Comparison of ENCODE assay signal across 1 cellular context in genomic region chr2:219294356-219295351, GRCh38.
A peak's percentile ranks its signal among the peaks of the same experiment; 100 is the strongest.
TF ChIP-seq lines count a peak whose summit lies in the region.

No MANE protein-coding gene starts in this region.

TF ChIP-seq in K562, 482 proteins besides CTCF, POLR2A, EP300 and RAD21 (continued from another document and continues in another):
- TF ChIP-seq SP1 (CRISPR knock-in tag; IDR thresholded peaks at IDR 0.05) = 0 out of 2 replicates have a peak, but pooled peaks have one; percentile 28
- TF ChIP-seq SLC30A9 (CRISPR knock-in tag; IDR thresholded peaks at IDR 0.05) = no peak
- TF ChIP-seq PATZ1 (CRISPR knock-in tag; IDR thresholded peaks at IDR 0.05; ENCODE audit: borderline replicate concordance) = no peak
- TF ChIP-seq SAFB (IDR thresholded peaks at IDR 0.05; ENCODE audit: borderline replicate concordance, low read depth, low read length) = peak; percentile 75; the same call in 1 of the 2 replicates
- peak; percentile 85 for TF ChIP-seq POLR2G (IDR thresholded peaks at IDR 0.05; ENCODE audit: low read depth, low read length)
- no peak for TF ChIP-seq CBFB (CRISPR knock-in tag; IDR thresholded peaks at IDR 0.05)
- no peak for TF ChIP-seq ZNF644 (tag; IDR thresholded peaks at IDR 0.05; ENCODE audit: low read depth)
- TF ChIP-seq BACH1 (tag; IDR thresholded peaks at IDR 0.05) = no peak
- TF ChIP-seq ZNF347 (CRISPR knock-in tag; IDR thresholded peaks at IDR 0.05; ENCODE audit: low read depth) = no peak
- no peak for TF ChIP-seq E2F4 (CRISPR knock-in tag; IDR thresholded peaks at IDR 0.05; ENCODE audit: low read depth)
- TF ChIP-seq KAT2B (IDR thresholded peaks at IDR 0.05; ENCODE audit: low read depth, low read length) = peak; percentile 54
- peak; percentile 53; the same call in 1 of the 2 replicates for TF ChIP-seq SMARCA5 (IDR thresholded peaks at IDR 0.05)
- TF ChIP-seq RBM25 (IDR thresholded peaks at IDR 0.05; ENCODE audit: low read depth, low read length, severe bottlenecking) = peak; percentile 25
- 0 out of 2 replicates have a peak, but pooled peaks have one; percentile 21 for TF ChIP-seq ZNF740 (CRISPR knock-in tag; IDR thresholded peaks at IDR 0.05)
- no peak for TF ChIP-seq ZNF740 (tag; IDR thresholded peaks at IDR 0.05)
- 0 out of 2 replicates have a peak, but pooled peaks have one; percentile 28 for TF ChIP-seq POLR2AphosphoS5 (IDR thresholded peaks at IDR 0.05; ENCODE audit: control insufficient read depth, insufficient read depth, low read depth, low read length)
- peak; percentile 69; the same call in 1 of the 2 replicates for TF ChIP-seq ETV5 (CRISPR knock-in tag; IDR thresholded peaks at IDR 0.05; ENCODE audit: low read depth)
- no peak for TF ChIP-seq NELFE (IDR thresholded peaks at IDR 0.05; ENCODE audit: insufficient read depth, insufficient read length)
- no peak for TF ChIP-seq ETS1 (conservative IDR thresholded peaks at IDR 0.05; ENCODE audit: control insufficient read depth, low read depth, low read length)
- peak; percentile 83 for TF ChIP-seq EP400 (IDR thresholded peaks at IDR 0.05)
- TF ChIP-seq HDGF (IDR thresholded peaks at IDR 0.05) = peak; percentile 92; the same call in 1 of the 2 replicates
- TF ChIP-seq ZNF512 (tag; IDR thresholded peaks at IDR 0.05) = peak; percentile 82
- no peak for TF ChIP-seq CBX1 (IDR thresholded peaks at IDR 0.05; ENCODE audit: low read depth)
- TF ChIP-seq ZNF239 (CRISPR knock-in tag; IDR thresholded peaks at IDR 0.05) = no peak
- TF ChIP-seq SIX5 (IDR thresholded peaks at IDR 0.05; ENCODE audit: borderline replicate concordance in 1 of 2, insufficient read depth in 1 of 2, low read depth in 1 of 2, low read length in 2 of 2) = no peak
- TF ChIP-seq BRD4 (IDR thresholded peaks at IDR 0.05) = no peak
- TF ChIP-seq SPI1 (IDR thresholded peaks at IDR 0.05; ENCODE audit: borderline replicate concordance, low read depth, low read length) = peak; percentile 81
- TF ChIP-seq SMARCA4 (IDR thresholded peaks at IDR 0.05) = 0 out of 2 replicates have a peak, but pooled peaks have one; percentile 21
- 0 out of 2 replicates have a peak, but pooled peaks have one; percentile 31 for TF ChIP-seq ZNF175 (CRISPR knock-in tag; IDR thresholded peaks at IDR 0.05; ENCODE audit: low read depth)
- no peak for TF ChIP-seq SRSF7 (optimal IDR thresholded peaks at IDR 0.05; ENCODE audit: low read depth, low read length)
- no peak for TF ChIP-seq PBX2 (CRISPR knock-in tag; IDR thresholded peaks at IDR 0.05; ENCODE audit: low read depth)
- TF ChIP-seq PBX2 (tag; conservative IDR thresholded peaks at IDR 0.05; ENCODE audit: low read depth) = no peak
- TF ChIP-seq KLF13 (tag; IDR thresholded peaks at IDR 0.05; ENCODE audit: borderline replicate concordance, low read depth) = peak; percentile 83
- TF ChIP-seq NFIX (CRISPR knock-in tag; IDR thresholded peaks at IDR 0.05; ENCODE audit: low read depth) = no peak
- TF ChIP-seq MTA1 (IDR thresholded peaks at IDR 0.05; ENCODE audit: borderline replicate concordance) = peak; percentile 46; the same call in 1 of the 2 replicates
- TF ChIP-seq TEAD4 (IDR thresholded peaks at IDR 0.05; ENCODE audit: low read length) = no peak
- no peak for TF ChIP-seq TEAD4 (CRISPR knock-in tag; IDR thresholded peaks at IDR 0.05; ENCODE audit: borderline replicate concordance)
- TF ChIP-seq MYBL2 (IDR thresholded peaks at IDR 0.05; ENCODE audit: low read depth) = no peak
- TF ChIP-seq MYBL2 (CRISPR knock-in tag; IDR thresholded peaks at IDR 0.05; ENCODE audit: borderline replicate concordance) = no peak
- TF ChIP-seq TARDBP (IDR thresholded peaks at IDR 0.05) = no peak
- TF ChIP-seq MAFK (IDR thresholded peaks at IDR 0.05; ENCODE audit: low read length) = no peak
- TF ChIP-seq BHLHE40 (IDR thresholded peaks at IDR 0.05; ENCODE audit: low read length) = peak; percentile 79
- TF ChIP-seq NONO (IDR thresholded peaks at IDR 0.05; ENCODE audit: low read depth in 2 of 2, low read length in 1 of 2) = peak in 1 of 2 experiments; percentile 89; a peak in 2 of 4 replicates
- no peak for TF ChIP-seq GMEB1 (CRISPR knock-in tag; IDR thresholded peaks at IDR 0.05)
- no peak for TF ChIP-seq KAT7 (CRISPR knock-in tag; IDR thresholded peaks at IDR 0.05; ENCODE audit: borderline replicate concordance)
- TF ChIP-seq SOX6 (IDR thresholded peaks at IDR 0.05) = peak; percentile 38; the same call in 1 of the 2 replicates
- no peak for TF ChIP-seq BCLAF1 (IDR thresholded peaks at IDR 0.05; ENCODE audit: borderline replicate concordance in 1 of 2, control insufficient read depth in 1 of 2, low read depth in 2 of 2, low read length in 1 of 2)
- TF ChIP-seq BCOR (IDR thresholded peaks at IDR 0.05) = no peak
- no peak for TF ChIP-seq ZNF354B (CRISPR knock-in tag; IDR thresholded peaks at IDR 0.05)
- TF ChIP-seq VEZF1 (CRISPR knock-in tag; IDR thresholded peaks at IDR 0.05) = peak; percentile 73
- TF ChIP-seq ZNF197 (CRISPR knock-in tag; IDR thresholded peaks at IDR 0.05; ENCODE audit: low read depth) = no peak; the same call in 1 of the 2 replicates
- no peak for TF ChIP-seq YBX1 (IDR thresholded peaks at IDR 0.05)
- no peak for TF ChIP-seq HNRNPUL1 (IDR thresholded peaks at IDR 0.05; ENCODE audit: low read length)
- peak; percentile 89; the same call in 1 of the 2 replicates for TF ChIP-seq GATAD2B (IDR thresholded peaks at IDR 0.05; ENCODE audit: borderline replicate concordance)
- TF ChIP-seq CBFA2T3 (IDR thresholded peaks at IDR 0.05) = peak; percentile 11
- 0 out of 2 replicates have a peak, but pooled peaks have one; percentile 60 for TF ChIP-seq XRCC5 (IDR thresholded peaks at IDR 0.05; ENCODE audit: low read depth, low read length)
- TF ChIP-seq ZNF140 (CRISPR knock-in tag; IDR thresholded peaks at IDR 0.05) = no peak
